8 cellular contexts compared by ENCODE assay signal in the genomic region with DNA sequence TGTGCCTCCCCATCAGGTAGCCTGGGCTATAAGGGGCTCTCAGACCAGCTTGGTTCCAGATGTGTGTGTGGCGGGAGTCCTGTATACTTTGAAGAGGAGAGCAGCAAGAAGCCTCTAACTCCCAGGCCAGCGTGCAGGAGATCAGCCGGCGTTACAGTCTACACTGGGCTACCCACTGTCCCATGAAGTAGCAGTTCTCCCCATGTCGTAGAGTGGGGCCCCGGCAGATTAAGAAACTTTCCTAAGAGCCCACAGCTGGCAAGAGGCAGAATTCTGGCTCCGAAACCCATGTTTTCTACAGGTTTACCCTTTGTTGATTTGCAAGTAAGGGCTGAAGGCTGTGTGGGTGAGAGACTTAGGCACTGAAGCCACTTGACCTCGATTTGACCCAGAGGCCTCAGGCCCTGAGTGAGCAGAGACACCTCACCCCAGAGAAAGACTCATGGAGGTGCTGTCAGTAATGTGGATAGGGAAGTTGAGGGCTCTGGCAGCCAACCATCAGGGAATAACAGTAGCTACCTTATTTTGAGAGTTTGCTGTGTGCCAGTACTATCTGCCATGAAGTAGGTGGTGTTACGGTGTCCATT. TPM values are rescaled to one million over a fixed set of nuclear protein-coding genes. Genes with fewer than 3 reads are reported as not detected.
DNase-seq lines count a peak whose midpoint lies in the region; FAIRE-seq and TF ChIP-seq lines count a peak whose summit lies in the region.

No MANE protein-coding gene starts in this region.

- H4K8ac ChIP-seq in H1 (ENCODE audit: extremely low read depth, insufficient read depth, low read length) = peak overlapping the region; percentile 36; the same call in 1 of the 2 replicates

- H3K36me3 Mint-ChIP-seq in osteocyte (ENCODE audit: unreplicated experiment) = no peaks in the 10 kb centered on the region

- H3K79me1 ChIP-seq in H1 (ENCODE audit: low read depth, low read length) = peaks cover 3% of the 10 kb centered on the region; the same call in 1 of the 2 replicates

- H3K23me2 ChIP-seq in H1 (ENCODE audit: low read depth, low read length) = peaks cover 9% of the 10 kb centered on the region; the same call in 1 of the 2 replicates

- no peak overlapping the region for H3K23ac ChIP-seq in H1 (ENCODE audit: insufficient read length)

- peaks cover 36% of the 10 kb centered on the region for H3K4me1 Mint-ChIP-seq in osteocyte (ENCODE audit: unreplicated experiment)

- H3K4me3 Mint-ChIP-seq in osteocyte (ENCODE audit: unreplicated experiment) = peak overlapping the region; percentile 80

- DNase-seq in activated naive CD4-positive, alpha-beta T cell treated with Interleukin-2 at 50 U/mL for 16 hours = peak; percentile 21
- no peak for DNase-seq in activated naive CD4-positive, alpha-beta T cell treated with anti-CD3 and anti-CD28 coated beads, Interleukin-2, amount 50 U/mL, for 16 hours
- DNase-seq in RPMI8226 = peak; percentile 69
- DNase-seq in H1 (ENCODE audit: low read depth in 1 of 2, low spot score in 2 of 2) = no peak
- peak; percentile 15 for DNase-seq in osteocyte (ENCODE audit: extremely low spot score, unreplicated experiment)
- DNase-seq in AG08396 (ENCODE audit: low spot score) = no peak
- no peak for DNase-seq in stimulated activated CD4-positive, alpha-beta T cell treated with anti-CD3 and anti-CD28 coated beads, Interleukin-12 subunit alpha, Interleukin-12 subunit beta, amount 100 ng/mL, for 4 hours
- no peak for DNase-seq in GM10266 (ENCODE audit: extremely low spot score)

- H2BK20ac ChIP-seq in H1 (ENCODE audit: low read length) = no peak overlapping the region

- H2AFZ ChIP-seq in H1 (ENCODE audit: low read length) = peak overlapping the region; percentile 77; the same call in 1 of the 2 replicates

- peak overlapping the region; percentile 83 to 96 for H3K4me2 ChIP-seq in H1 (ENCODE audit: insufficient read depth in 1 of 2, low read depth in 2 of 2, low read length in 2 of 2)

- H3K56ac ChIP-seq in H1 (replicated peaks; ENCODE audit: insufficient read length, low read depth, low read length) = no peak overlapping the region

- no peak for TF ChIP-seq EP300 in H1 (IDR thresholded peaks at IDR 0.05; ENCODE audit: borderline replicate concordance in 1 of 2, low read depth in 2 of 2, low read length in 2 of 2)

- CTCF ChIA-PET in H1 (lab: Charles Lee; ENCODE audit: partially characterized antibody) = interaction anchor here (1.2 kb wide), 1 partner anchor 27 kb away, joined by 3 read pairs; no protein-coding TSS in a partner anchor

- no peaks in the 10 kb centered on the region for H3K9me3 Mint-ChIP-seq in osteocyte (ENCODE audit: unreplicated experiment)

- H3K4me3 ChIP-seq in H1 (ENCODE audit: extremely low read depth in 1 of 4, insufficient read depth in 2 of 4, low read depth in 3 of 4, low read length in 4 of 4) = peak overlapping the region; percentile 43 to 78 (median 50)

- no peak overlapping the region for H2BK120ac ChIP-seq in H1 (replicated peaks; ENCODE audit: low read depth, low read length)

- H2BK15ac ChIP-seq in H1 (ENCODE audit: low read length) = no peak overlapping the region

- TF ChIP-seq RAD21 in H1 (IDR thresholded peaks at IDR 0.05 in 1 of 2, conservative IDR thresholded peaks at IDR 0.05 in 1 of 2; ENCODE audit: low read depth in 2 of 2, low read length in 2 of 2) = no peak

- H3K27me3 ChIP-seq in H1 (replicated peaks in 1 of 4; ENCODE audit: control insufficient read depth in 3 of 4, extremely low read depth in 1 of 4, insufficient read depth in 3 of 4, low read length in 3 of 4) = peaks cover 0 to 15% (median 6%) of the 10 kb centered on the region in 4 experiments; a peak in 3 of 7 replicates

- WGBS in H1 (ENCODE audit: extremely low coverage in 1 of 2, insufficient coverage in 1 of 2, insufficient read length in 1 of 2, insufficient replicate concordance in 2 of 2, low coverage in 1 of 2, low lambda C conversion rate in 2 of 2, missing lambda C conversion rate in 1 of 2), 2 experiments = 91% methylated on average over 9 of the region's 9 CpGs; no CpG with 5 or more reads in 1 of the 2 experiments

- H2AK5ac ChIP-seq in H1 (ENCODE audit: low read depth, low read length) = no peak overlapping the region

- no peak overlapping the region for H2BK5ac ChIP-seq in H1 (ENCODE audit: low read depth, low read length)

- H3K9ac ChIP-seq in H1 (replicated peaks in 1 of 4; ENCODE audit: extremely low read depth in 1 of 4, low read depth in 3 of 4, low read length in 3 of 4) = peak overlapping the region in 1 of 4 experiments; percentile 7; a peak in 1 of 7 replicates

- peaks cover 0 to 5% of the 10 kb centered on the region in 2 experiments for H4K20me1 ChIP-seq in H1 (replicated peaks in 1 of 2; ENCODE audit: control insufficient read depth in 1 of 2, insufficient read depth in 2 of 2, low read length in 2 of 2)

- no peak overlapping the region for H4K5ac ChIP-seq in H1 (ENCODE audit: insufficient read length, low read depth, low read length)

- no peak for TF ChIP-seq CTCF in H1 (IDR thresholded peaks at IDR 0.05; ENCODE audit: control extremely low read depth in 1 of 3, insufficient read depth in 1 of 3, low read depth in 1 of 3, low read length in 3 of 3)
- no peak for TF ChIP-seq CTCF in osteocyte (IDR thresholded peaks at IDR 0.05)
- no peak for TF ChIP-seq CTCF in GM10266 (IDR thresholded peaks at IDR 0.05; ENCODE audit: control insufficient read depth, insufficient read depth, low read depth, missing control alignments)

- no peaks in the 10 kb centered on the region for H3K36me3 ChIP-seq in H1 (ENCODE audit: control insufficient read depth in 2 of 4, insufficient read depth in 4 of 4, low read length in 3 of 4)

- H3K27me3 Mint-ChIP-seq in osteocyte (ENCODE audit: unreplicated experiment) = no peaks in the 10 kb centered on the region

- no peak for TF ChIP-seq POLR2A in H1 (IDR thresholded peaks at IDR 0.05; ENCODE audit: control extremely low read depth in 1 of 2, low read depth in 2 of 2, low read length in 2 of 2)

- peaks cover 3 to 9% (median 6%) of the 10 kb centered on the region in 4 experiments; a peak in 4 of 7 replicates for H3K4me1 ChIP-seq in H1 (replicated peaks in 1 of 4; ENCODE audit: control insufficient read depth in 3 of 4, insufficient read depth in 4 of 4, low read length in 3 of 4)

- H4K91ac ChIP-seq in H1 (replicated peaks; ENCODE audit: insufficient read length, low read length) = no peak overlapping the region

- FAIRE-seq in H1 (lab: Jason Lieb, UNC) = no peak

- POLR2A ChIA-PET in H1 (lab: Charles Lee; ENCODE audit: partially characterized antibody) = interaction anchor here (0.6 to 2.4 kb wide), 4 partner anchors 10 to 142 kb away, joined by 3 to 6 read pairs (median 3); no protein-coding TSS in a partner anchor

- H3K27ac Mint-ChIP-seq in osteocyte (ENCODE audit: unreplicated experiment) = peak overlapping the region; percentile 80

- H3K27ac ChIP-seq in H1 (ENCODE audit: low read depth, low read length) = no peak overlapping the region

- no peak overlapping the region for H3K4ac ChIP-seq in H1 (replicated peaks; ENCODE audit: insufficient read length, low read depth, low read length)

- peak overlapping the region; percentile 91; the same call in 1 of the 2 replicates for H3K18ac ChIP-seq in H1 (ENCODE audit: extremely low read depth, low read length)

- H2BK12ac ChIP-seq in H1 (ENCODE audit: low read depth, low read length) = no peak overlapping the region

- H3K79me2 ChIP-seq in H1 (ENCODE audit: control insufficient read depth in 1 of 2, insufficient read depth in 2 of 2, low read length in 2 of 2) = peaks cover 0 to 3% of the 10 kb centered on the region in 2 experiments; a peak in 1 of 4 replicates

- H3K9me3 ChIP-seq in H1 (ENCODE audit: insufficient read depth in 2 of 2, low read depth in 1 of 2, low read length in 1 of 2) = no peaks in the 10 kb centered on the region

- no peak overlapping the region for H3K14ac ChIP-seq in H1 (ENCODE audit: insufficient read length)

TF ChIP-seq in H1, 55 proteins besides CTCF, POLR2A, EP300 and RAD21 (continues in another document):
- TF ChIP-seq ATF2 (IDR thresholded peaks at IDR 0.05; ENCODE audit: low read length) = no peak
- no peak for TF ChIP-seq TEAD4 (IDR thresholded peaks at IDR 0.05; ENCODE audit: low read depth, low read length)
- no peak for TF ChIP-seq RXRA (IDR thresholded peaks at IDR 0.05; ENCODE audit: insufficient read depth, low read depth, low read length)
- TF ChIP-seq SIN3A (conservative IDR thresholded peaks at IDR 0.05 in 1 of 2, IDR thresholded peaks at IDR 0.05 in 1 of 2; ENCODE audit: low read depth in 1 of 2, low read length in 2 of 2) = no peak
- no peak for TF ChIP-seq FOSL1 (IDR thresholded peaks at IDR 0.05; ENCODE audit: insufficient read depth, low read depth, low read length)
- no peak for TF ChIP-seq SIRT6 (IDR thresholded peaks at IDR 0.05; ENCODE audit: low read length)
- TF ChIP-seq KDM4A (IDR thresholded peaks at IDR 0.05; ENCODE audit: low read depth, low read length, severe bottlenecking) = no peak
- TF ChIP-seq RBBP5 (IDR thresholded peaks at IDR 0.05; ENCODE audit: borderline replicate concordance, low read depth, low read length) = no peak
- no peak for TF ChIP-seq BRCA1 (IDR thresholded peaks at IDR 0.05; ENCODE audit: low read depth, low read length)
- no peak for TF ChIP-seq BCL11A (IDR thresholded peaks at IDR 0.05; ENCODE audit: low read depth in 2 of 2, low read length in 2 of 2)
- no peak for TF ChIP-seq SRF (IDR thresholded peaks at IDR 0.05; ENCODE audit: low read depth, low read length)

RNA-seq across cellular contexts. Expression of gene B4GALT1, which starts 0.9 kb away (rescaled TPM):
- total RNA-seq in H1 (2021; fragmentation: NEBNext Ultra II Directional; extraction: Animal tissue kit (Norgen Biotek cat#: 25700)) = 17.9 and 18.2 TPM in 2 replicates
- polyA plus RNA-seq in H1 (2011; rRNA removed) = 12.6 and 12.8 TPM in 2 replicates
- 8.5 TPM for polyA plus RNA-seq in H1 (2011; cell fraction: cytosol; rRNA removed)
- 7.0 TPM for polyA plus RNA-seq in H1 (2011; cell fraction: nucleus; rRNA removed)
- polyA plus RNA-seq in H1 (2012, experiment 1 of 2) = 11.2 to 12.3 TPM (median 11.8 TPM) in 4 replicates
- 15.0 TPM for polyA plus RNA-seq in H1 (2012, experiment 2 of 2)
- polyA plus RNA-seq in H1 (2013, experiment 1 of 2) = 17.0 TPM
- polyA plus RNA-seq in H1 (2013, experiment 2 of 2) = 19.4 TPM
- 13.8 and 14.9 TPM in 2 replicates for polyA minus RNA-seq in H1 (2011; rRNA and poly(A)+ RNA removed)
- 11.2 TPM for polyA minus RNA-seq in H1 (2011; cell fraction: cytosol; rRNA and poly(A)+ RNA removed)
- 7.6 TPM for polyA minus RNA-seq in H1 (2011; cell fraction: nucleus; rRNA and poly(A)+ RNA removed)
- total RNA-seq in osteocyte = 39.1 and 40.9 TPM in 2 replicates

Comparison
In these comparisons a context has a peak if more than half of its experiments do, and no peak if none do; other contexts are left out.
1. DNase-seq: peak in activated naive CD4-positive, alpha-beta T cell treated with Interleukin-2 at 50 U/mL for 16 hours (single experiment), RPMI8226 (single experiment) and osteocyte (single experiment); none in activated naive CD4-positive, alpha-beta T cell treated with anti-CD3 and anti-CD28 coated beads, Interleukin-2, amount 50 U/mL, for 16 hours (single experiment), H1 (0 of 2), AG08396 (single experiment), stimulated activated CD4-positive, alpha-beta T cell treated with anti-CD3 and anti-CD28 coated beads, Interleukin-12 subunit alpha, Interleukin-12 subunit beta, amount 100 ng/mL, for 4 hours (single experiment) and GM10266 (single experiment).